ENCODE assay signal across 1 cellular context in the genomic region with DNA sequence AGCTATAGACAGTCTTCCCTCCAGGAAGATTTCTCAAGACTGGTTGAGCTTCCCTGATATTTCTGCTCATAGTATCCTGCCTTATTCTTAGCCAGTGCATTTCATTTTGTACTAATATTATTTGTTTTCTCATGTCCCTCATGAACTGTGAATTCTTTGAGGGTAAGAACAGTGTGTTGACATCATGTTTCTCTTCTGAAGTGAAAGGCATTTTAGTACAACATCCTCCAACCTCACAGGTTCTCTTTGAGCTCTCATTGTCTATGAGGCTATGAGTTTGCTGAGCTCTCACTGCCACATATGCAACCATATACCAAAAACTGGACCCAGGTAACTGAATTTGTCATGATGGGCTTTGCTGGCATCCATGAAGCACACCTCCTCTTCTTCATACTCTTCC.
TF ChIP-seq lines count a peak whose summit lies in the region.

TSS of gene OR6Q1 (plus strand) at position 301 of the 400 bp plus-strand sequence. CDS start at position 301, 0 bp downstream.

TF ChIP-seq in HepG2, 621 proteins besides CTCF, POLR2A, EP300 and RAD21:
- no peak for TF ChIP-seq ZNF747 (CRISPR knock-in tag; IDR thresholded peaks at IDR 0.05; ENCODE audit: borderline replicate concordance)
- TF ChIP-seq, protein P1, sequence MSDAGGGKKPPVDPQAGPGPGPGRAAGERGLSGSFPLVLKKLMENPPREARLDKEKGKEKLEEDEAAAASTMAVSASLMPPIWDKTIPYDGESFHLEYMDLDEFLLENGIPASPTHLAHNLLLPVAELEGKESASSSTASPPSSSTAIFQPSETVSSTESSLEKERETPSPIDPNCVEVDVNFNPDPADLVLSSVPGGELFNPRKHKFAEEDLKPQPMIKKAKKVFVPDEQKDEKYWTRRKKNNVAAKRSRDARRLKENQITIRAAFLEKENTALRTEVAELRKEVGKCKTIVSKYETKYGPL (CRISPR knock-in tag; IDR thresholded peaks at IDR 0.05) = no peak
- no peak for TF ChIP-seq BRCA1 (CRISPR knock-in tag; IDR thresholded peaks at IDR 0.05)
- TF ChIP-seq, protein P2, sequence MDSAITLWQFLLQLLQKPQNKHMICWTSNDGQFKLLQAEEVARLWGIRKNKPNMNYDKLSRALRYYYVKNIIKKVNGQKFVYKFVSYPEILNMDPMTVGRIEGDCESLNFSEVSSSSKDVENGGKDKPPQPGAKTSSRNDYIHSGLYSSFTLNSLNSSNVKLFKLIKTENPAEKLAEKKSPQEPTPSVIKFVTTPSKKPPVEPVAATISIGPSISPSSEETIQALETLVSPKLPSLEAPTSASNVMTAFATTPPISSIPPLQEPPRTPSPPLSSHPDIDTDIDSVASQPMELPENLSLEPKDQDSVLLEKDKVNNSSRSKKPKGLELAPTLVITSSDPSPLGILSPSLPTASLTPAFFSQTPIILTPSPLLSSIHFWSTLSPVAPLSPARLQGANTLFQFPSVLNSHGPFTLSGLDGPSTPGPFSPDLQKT (CRISPR knock-in tag; IDR thresholded peaks at IDR 0.05; ENCODE audit: borderline replicate concordance) = no peak
- no peak for TF ChIP-seq SRSF1 (optimal IDR thresholded peaks at IDR 0.05; ENCODE audit: low read depth, low read length)
- TF ChIP-seq ZNF501 (CRISPR knock-in tag; IDR thresholded peaks at IDR 0.05) = no peak
- TF ChIP-seq, protein P3, sequence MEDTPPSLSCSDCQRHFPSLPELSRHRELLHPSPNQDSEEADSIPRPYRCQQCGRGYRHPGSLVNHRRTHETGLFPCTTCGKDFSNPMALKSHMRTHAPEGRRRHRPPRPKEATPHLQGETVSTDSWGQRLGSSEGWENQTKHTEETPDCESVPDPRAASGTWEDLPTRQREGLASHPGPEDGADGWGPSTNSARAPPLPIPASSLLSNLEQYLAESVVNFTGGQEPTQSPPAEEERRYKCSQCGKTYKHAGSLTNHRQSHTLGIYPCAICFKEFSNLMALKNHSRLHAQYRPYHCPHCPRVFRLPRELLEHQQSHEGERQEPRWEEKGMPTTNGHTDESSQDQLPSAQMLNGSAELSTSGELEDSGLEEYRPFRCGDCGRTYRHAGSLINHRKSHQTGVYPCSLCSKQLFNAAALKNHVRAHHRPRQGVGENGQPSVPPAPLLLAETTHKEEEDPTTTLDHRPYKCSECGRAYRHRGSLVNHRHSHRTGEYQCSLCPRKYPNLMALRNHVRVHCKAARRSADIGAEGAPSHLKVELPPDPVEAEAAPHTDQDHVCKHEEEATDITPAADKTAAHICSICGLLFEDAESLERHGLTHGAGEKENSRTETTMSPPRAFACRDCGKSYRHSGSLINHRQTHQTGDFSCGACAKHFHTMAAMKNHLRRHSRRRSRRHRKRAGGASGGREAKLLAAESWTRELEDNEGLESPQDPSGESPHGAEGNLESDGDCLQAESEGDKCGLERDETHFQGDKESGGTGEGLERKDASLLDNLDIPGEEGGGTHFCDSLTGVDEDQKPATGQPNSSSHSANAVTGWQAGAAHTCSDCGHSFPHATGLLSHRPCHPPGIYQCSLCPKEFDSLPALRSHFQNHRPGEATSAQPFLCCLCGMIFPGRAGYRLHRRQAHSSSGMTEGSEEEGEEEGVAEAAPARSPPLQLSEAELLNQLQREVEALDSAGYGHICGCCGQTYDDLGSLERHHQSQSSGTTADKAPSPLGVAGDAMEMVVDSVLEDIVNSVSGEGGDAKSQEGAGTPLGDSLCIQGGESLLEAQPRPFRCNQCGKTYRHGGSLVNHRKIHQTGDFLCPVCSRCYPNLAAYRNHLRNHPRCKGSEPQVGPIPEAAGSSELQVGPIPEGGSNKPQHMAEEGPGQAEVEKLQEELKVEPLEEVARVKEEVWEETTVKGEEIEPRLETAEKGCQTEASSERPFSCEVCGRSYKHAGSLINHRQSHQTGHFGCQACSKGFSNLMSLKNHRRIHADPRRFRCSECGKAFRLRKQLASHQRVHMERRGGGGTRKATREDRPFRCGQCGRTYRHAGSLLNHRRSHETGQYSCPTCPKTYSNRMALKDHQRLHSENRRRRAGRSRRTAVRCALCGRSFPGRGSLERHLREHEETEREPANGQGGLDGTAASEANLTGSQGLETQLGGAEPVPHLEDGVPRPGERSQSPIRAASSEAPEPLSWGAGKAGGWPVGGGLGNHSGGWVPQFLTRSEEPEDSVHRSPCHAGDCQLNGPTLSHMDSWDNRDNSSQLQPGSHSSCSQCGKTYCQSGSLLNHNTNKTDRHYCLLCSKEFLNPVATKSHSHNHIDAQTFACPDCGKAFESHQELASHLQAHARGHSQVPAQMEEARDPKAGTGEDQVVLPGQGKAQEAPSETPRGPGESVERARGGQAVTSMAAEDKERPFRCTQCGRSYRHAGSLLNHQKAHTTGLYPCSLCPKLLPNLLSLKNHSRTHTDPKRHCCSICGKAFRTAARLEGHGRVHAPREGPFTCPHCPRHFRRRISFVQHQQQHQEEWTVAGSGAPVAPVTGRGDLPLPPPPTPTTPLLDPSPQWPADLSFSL (CRISPR knock-in tag; IDR thresholded peaks at IDR 0.05) = no peak
- TF ChIP-seq ZNF619 (CRISPR knock-in tag; IDR thresholded peaks at IDR 0.05) = no peak
- no peak for TF ChIP-seq SRY (CRISPR knock-in tag; IDR thresholded peaks at IDR 0.05)
- no peak for TF ChIP-seq SETDB1 (CRISPR knock-in tag; IDR thresholded peaks at IDR 0.05; ENCODE audit: borderline replicate concordance)
- no peak for TF ChIP-seq ZBTB42 (CRISPR knock-in tag; IDR thresholded peaks at IDR 0.05)
- TF ChIP-seq ZNF530 (CRISPR knock-in tag; IDR thresholded peaks at IDR 0.05; ENCODE audit: low read depth) = no peak
- no peak for TF ChIP-seq ZNF564 (CRISPR knock-in tag; IDR thresholded peaks at IDR 0.05)
- no peak for TF ChIP-seq TMF1 (CRISPR knock-in tag; IDR thresholded peaks at IDR 0.05; ENCODE audit: low read depth)
- TF ChIP-seq ZNF672 (CRISPR knock-in tag; IDR thresholded peaks at IDR 0.05) = no peak
- TF ChIP-seq, protein P4, sequence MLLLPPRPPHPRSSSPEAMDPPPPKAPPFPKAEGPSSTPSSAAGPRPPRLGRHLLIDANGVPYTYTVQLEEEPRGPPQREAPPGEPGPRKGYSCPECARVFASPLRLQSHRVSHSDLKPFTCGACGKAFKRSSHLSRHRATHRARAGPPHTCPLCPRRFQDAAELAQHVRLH (CRISPR knock-in tag; IDR thresholded peaks at IDR 0.05; ENCODE audit: borderline replicate concordance, low read depth) = no peak
- TF ChIP-seq REL (CRISPR knock-in tag; conservative IDR thresholded peaks at IDR 0.05) = no peak
- TF ChIP-seq, protein P5, sequence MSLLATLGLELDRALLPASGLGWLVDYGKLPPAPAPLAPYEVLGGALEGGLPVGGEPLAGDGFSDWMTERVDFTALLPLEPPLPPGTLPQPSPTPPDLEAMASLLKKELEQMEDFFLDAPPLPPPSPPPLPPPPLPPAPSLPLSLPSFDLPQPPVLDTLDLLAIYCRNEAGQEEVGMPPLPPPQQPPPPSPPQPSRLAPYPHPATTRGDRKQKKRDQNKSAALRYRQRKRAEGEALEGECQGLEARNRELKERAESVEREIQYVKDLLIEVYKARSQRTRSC (CRISPR knock-in tag; IDR thresholded peaks at IDR 0.05; ENCODE audit: low read depth) = no peak
- no peak for TF ChIP-seq KAT7 (CRISPR knock-in tag; IDR thresholded peaks at IDR 0.05; ENCODE audit: borderline replicate concordance)
- TF ChIP-seq, protein P6, sequence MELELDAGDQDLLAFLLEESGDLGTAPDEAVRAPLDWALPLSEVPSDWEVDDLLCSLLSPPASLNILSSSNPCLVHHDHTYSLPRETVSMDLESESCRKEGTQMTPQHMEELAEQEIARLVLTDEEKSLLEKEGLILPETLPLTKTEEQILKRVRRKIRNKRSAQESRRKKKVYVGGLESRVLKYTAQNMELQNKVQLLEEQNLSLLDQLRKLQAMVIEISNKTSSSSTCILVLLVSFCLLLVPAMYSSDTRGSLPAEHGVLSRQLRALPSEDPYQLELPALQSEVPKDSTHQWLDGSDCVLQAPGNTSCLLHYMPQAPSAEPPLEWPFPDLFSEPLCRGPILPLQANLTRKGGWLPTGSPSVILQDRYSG (CRISPR knock-in tag; IDR thresholded peaks at IDR 0.05) = no peak
